11 cellular contexts compared by ENCODE assay signal in the genomic region with DNA sequence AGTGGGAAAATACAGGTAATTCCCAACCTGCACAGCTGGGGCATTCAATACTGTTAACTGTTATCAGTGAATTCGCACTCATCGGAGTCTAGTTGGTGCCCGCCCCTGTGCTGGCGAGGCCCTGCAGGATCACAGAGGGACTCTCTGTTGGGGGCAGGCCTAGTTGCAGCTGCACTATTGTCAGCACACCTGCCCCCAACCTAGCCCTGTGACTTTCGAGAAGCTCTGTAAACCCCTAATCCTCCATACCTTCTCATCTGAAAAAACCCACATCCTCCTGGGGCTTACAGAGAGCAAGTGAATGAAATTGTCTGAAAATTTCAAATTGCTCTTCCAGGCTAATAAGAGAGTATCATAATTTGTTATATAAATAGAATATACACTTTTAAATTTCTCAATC.
DNase-seq lines count a peak whose midpoint lies in the region; ATAC-seq, FAIRE-seq and TF ChIP-seq lines count a peak whose summit lies in the region.
"Had no signal": no experiment of that assay in that cellular context is flagged by ENCODE, and none has a peak within 500 bp of the region (broad histone marks: within the 10 kb centered on the region; RNA-seq: fewer than 3 reads in every experiment).

No MANE protein-coding gene starts in this region.

- H3K9me3 Mint-ChIP-seq in activated naive CD8-positive, alpha-beta T cell treated with anti-CD3 and anti-CD28 coated beads, Interleukin-2, amount 10 ng/mL, durations not matched to agents 7 days and 5 days, result peaks cover 1% of the 10 kb centered on the region
- H3K9me3 Mint-ChIP-seq: activated T-helper 17 cell treated with anti-CD3 and anti-CD28 coated beads, Interleukin-2, amount 50 U/mL, for 72 hours had no signal

- H3K4me3 Mint-ChIP-seq in activated naive CD8-positive, alpha-beta T cell treated with anti-CD3 and anti-CD28 coated beads, Interleukin-2, amount 10 ng/mL, durations not matched to agents 7 days and 5 days, result peak overlapping the region; percentile 83

- in situ Hi-C loops in HAP-1 (cut with MboI; ENCODE audit: low sequenced_read_pairs), result no loop called here

- peak; percentile 67 for ATAC-seq in GM19468 (IDR thresholded peaks at IDR 0.05; ENCODE audit: extremely low read depth, unreplicated experiment)
- peak; percentile 63 for ATAC-seq in HG03342 (IDR thresholded peaks at IDR 0.05; ENCODE audit: unreplicated experiment)
- ATAC-seq in activated naive CD8-positive, alpha-beta T cell treated with anti-CD3 and anti-CD28 coated beads, Interleukin-2, amount 10 ng/mL, durations not matched to agents 7 days and 5 days (ENCODE audit: low read depth), result peak; percentile 98
- ATAC-seq in right lobe of liver, result no peak
- ATAC-seq: activated T-helper 17 cell treated with anti-CD3 and anti-CD28 coated beads, Interleukin-2, amount 50 U/mL, for 72 hours had no signal

- H3K27ac ChIP-seq in right lobe of liver, result no peak overlapping the region
- H3K27ac ChIP-seq in coronary artery, result no peak overlapping the region

- FAIRE-seq in GM12892 (lab: Jason Lieb, UNC), result peak; percentile 79

- no peaks in the 10 kb centered on the region for H3K36me3 ChIP-seq in right lobe of liver
- no peaks in the 10 kb centered on the region for H3K36me3 ChIP-seq in HAP-1 (replicated peaks)

- intact Hi-C loops in right lobe of liver (cut with DNase I), result no loop called here

- POLR2A ChIA-PET in activated naive CD8-positive, alpha-beta T cell treated with anti-CD3 and anti-CD28 coated beads, Interleukin-2, amount 10 ng/mL, durations not matched to agents 7 days and 5 days (lab: Charles Lee), result interaction anchor here (0.9 to 2.7 kb wide), 5 partner anchors 15 to 133 kb away, joined by 3 to 16 read pairs (median 3); no protein-coding TSS in a partner anchor

- H3K4me3 ChIP-seq in right lobe of liver (no peak overlapping the region), HAP-1 (no peak overlapping the region), coronary artery (no peak overlapping the region)

- TF ChIP-seq POLR2A in GM12892 (IDR thresholded peaks at IDR 0.05; ENCODE audit: low read depth, low read length) (no peak), right lobe of liver (IDR thresholded peaks at IDR 0.05) (no peak)

- no peaks in the 10 kb centered on the region for H3K9me3 ChIP-seq in right lobe of liver
- no peaks in the 10 kb centered on the region for H3K9me3 ChIP-seq in HAP-1

- TF ChIP-seq CTCF in right lobe of liver (IDR thresholded peaks at IDR 0.05), result no peak
- TF ChIP-seq CTCF in coronary artery (IDR thresholded peaks at IDR 0.05), result no peak

- peaks cover 3% of the 10 kb centered on the region for H3K36me3 Mint-ChIP-seq in activated naive CD8-positive, alpha-beta T cell treated with anti-CD3 and anti-CD28 coated beads, Interleukin-2, amount 10 ng/mL, durations not matched to agents 7 days and 5 days

- peak overlapping the region; percentile 96 for H3K27ac Mint-ChIP-seq in activated naive CD8-positive, alpha-beta T cell treated with anti-CD3 and anti-CD28 coated beads, Interleukin-2, amount 10 ng/mL, durations not matched to agents 7 days and 5 days

- no peaks in the 10 kb centered on the region for H3K27me3 Mint-ChIP-seq in activated naive CD8-positive, alpha-beta T cell treated with anti-CD3 and anti-CD28 coated beads, Interleukin-2, amount 10 ng/mL, durations not matched to agents 7 days and 5 days
- H3K27me3 Mint-ChIP-seq: activated T-helper 17 cell treated with anti-CD3 and anti-CD28 coated beads, Interleukin-2, amount 50 U/mL, for 72 hours had no signal

- H3K4me1 Mint-ChIP-seq in activated naive CD8-positive, alpha-beta T cell treated with anti-CD3 and anti-CD28 coated beads, Interleukin-2, amount 10 ng/mL, durations not matched to agents 7 days and 5 days, result peaks cover 49% of the 10 kb centered on the region

- H3K4me1 ChIP-seq in right lobe of liver (peaks cover 0 to 14% (median 6%) of the 10 kb centered on the region in 4 donors), HAP-1 (peaks cover 12% of the 10 kb centered on the region; the same call in 1 of the 2 replicates)

- WGBS in right lobe of liver (ENCODE audit: insufficient coverage, low coverage, low lambda C conversion rate, missing lambda C conversion rate), result 56% methylated on average over 1 of the region's 5 CpGs

- peak; percentile 25 for DNase-seq in GM12892 (ENCODE audit: insufficient read length)
- DNase-seq in activated naive CD8-positive, alpha-beta T cell treated with anti-CD3 and anti-CD28 coated beads, Interleukin-2, amount 10 ng/mL, durations not matched to agents 7 days and 5 days, result peak; percentile 63
- DNase-seq in right lobe of liver, result no peak
- DNase-seq in HAP-1 (ENCODE audit: low spot score in 2 of 2), result no peak
- DNase-seq in coronary artery (ENCODE audit: low spot score), result no peak
- DNase-seq in foreskin melanocyte, result no peak
- DNase-seq: GDM1, glutamatergic neuron had no signal

- no peaks in the 10 kb centered on the region for H3K27me3 ChIP-seq in right lobe of liver
- H3K27me3 ChIP-seq in HAP-1 (ENCODE audit: low read depth), result no peaks in the 10 kb centered on the region

Comparison
In these comparisons a context has a peak if more than half of its experiments do, and no peak if none do; other contexts are left out.
1. DNase-seq: peak in GM12892 (single experiment) and activated naive CD8-positive, alpha-beta T cell treated with anti-CD3 and anti-CD28 coated beads, Interleukin-2, amount 10 ng/mL, durations not matched to agents 7 days and 5 days (single experiment); none in right lobe of liver (0 of 3), HAP-1 (0 of 2), coronary artery (single experiment) and foreskin melanocyte (single experiment).
2. ATAC-seq: peak in GM19468 (single experiment), HG03342 (single experiment) and activated naive CD8-positive, alpha-beta T cell treated with anti-CD3 and anti-CD28 coated beads, Interleukin-2, amount 10 ng/mL, durations not matched to agents 7 days and 5 days (single experiment); none in right lobe of liver (0 of 4).